In the genomic region with DNA sequence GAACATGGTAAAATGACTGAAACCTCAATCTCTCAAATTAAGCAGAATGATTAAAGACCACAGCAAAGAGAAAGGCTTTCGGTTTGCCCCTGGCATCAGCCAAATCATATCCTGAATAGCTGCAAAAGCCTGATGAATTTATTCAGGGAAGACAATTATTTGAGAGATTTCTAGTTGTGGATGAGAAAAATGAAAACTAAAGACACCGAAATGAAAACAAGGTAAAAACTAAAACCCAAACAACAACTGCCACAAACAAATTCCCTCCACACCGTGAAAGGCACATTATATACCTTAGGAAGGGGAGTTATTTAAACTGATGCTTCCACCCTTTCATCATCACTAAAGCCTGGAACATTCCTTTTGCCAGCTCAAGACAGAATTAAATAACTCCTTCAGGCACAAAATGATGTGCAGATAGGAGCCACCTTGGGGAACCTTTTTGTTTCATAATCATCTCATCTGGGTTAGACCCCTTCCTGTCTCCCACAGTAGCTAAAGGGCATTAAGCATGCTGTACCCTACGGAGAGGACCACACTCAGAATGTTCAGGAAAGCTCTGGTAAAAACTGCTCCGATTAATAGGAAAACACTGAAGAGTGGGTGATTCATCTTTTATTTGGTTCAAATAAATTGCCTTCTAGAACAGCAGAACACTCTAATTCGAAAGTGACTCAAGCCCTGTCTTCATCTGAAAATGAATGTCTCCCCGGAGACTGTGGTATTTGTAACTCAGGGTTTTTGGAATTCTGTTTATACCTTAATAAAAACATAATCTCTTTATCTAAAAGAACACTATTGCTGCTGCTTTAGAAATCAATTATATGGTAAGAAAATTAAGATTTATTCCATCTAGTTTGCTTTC, we compare ENCODE assay signal across 9 cellular contexts. TPM values are rescaled to one million over a fixed set of nuclear protein-coding genes. Genes with fewer than 3 reads are reported as not detected.
A peak's percentile ranks its signal among the peaks of the same experiment; 100 is the strongest.
DNase-seq lines count a peak whose midpoint lies in the region; ATAC-seq, FAIRE-seq and TF ChIP-seq lines count a peak whose summit lies in the region.
"Had no signal": no experiment of that assay in that cellular context is flagged by ENCODE, and none has a peak within 500 bp of the region (broad histone marks: within the 10 kb centered on the region; RNA-seq: fewer than 3 reads in every experiment).

No MANE protein-coding gene starts in this region.

- H3K9me3 Mint-ChIP-seq in activated naive CD8-positive, alpha-beta T cell (ENCODE audit: low read depth), result no peaks in the 10 kb centered on the region

- no peaks in the 10 kb centered on the region for H3K9me3 ChIP-seq in keratinocyte (ENCODE audit: control insufficient read depth, low read depth, low read length)

- ATAC-seq in HG02623 (IDR thresholded peaks at IDR 0.05; ENCODE audit: unreplicated experiment), result no peak

- DNase-seq in GM12892 (ENCODE audit: insufficient read length), result no peak
- no peak for DNase-seq in keratinocyte (ENCODE audit: low read depth, low spot score)
- DNase-seq in germinal center (ENCODE audit: low spot score), result no peak
- no peak for DNase-seq in GM19238 (ENCODE audit: insufficient read length, low spot score)
- no peak for DNase-seq in COLO668 (lab: John Stamatoyannopoulos, UW; ENCODE audit: unreplicated experiment)

- peak; percentile 24 for FAIRE-seq in GM12892 (lab: Jason Lieb, UNC)
- no peak for FAIRE-seq in keratinocyte (lab: Jason Lieb, UNC)

- peaks cover 5% of the 10 kb centered on the region for H3K4me1 ChIP-seq in keratinocyte (ENCODE audit: control insufficient read depth, extremely low read depth, insufficient read depth, low read length)

- no peaks in the 10 kb centered on the region for H3K9me1 ChIP-seq in keratinocyte (ENCODE audit: control insufficient read depth, extremely low read depth, insufficient read depth, low read length)

- H3K27ac Mint-ChIP-seq in activated naive CD8-positive, alpha-beta T cell, result peak overlapping the region; percentile 93
- H3K27ac Mint-ChIP-seq: progenitor cell of endocrine pancreas had no signal

- dilution Hi-C loops in keratinocyte (cut with MboI; ENCODE audit: extremely low pct_ligation_motif_present, low sequenced_read_pairs), result no loop called here

- H3K4me1 Mint-ChIP-seq in activated naive CD8-positive, alpha-beta T cell (ENCODE audit: low read depth), result peaks cover 30% of the 10 kb centered on the region

- peak overlapping the region; percentile 98 for H3K4me2 ChIP-seq in keratinocyte (ENCODE audit: control insufficient read depth, extremely low read depth, insufficient read depth, low read depth, low read length)

- H3K27me3 ChIP-seq in keratinocyte (ENCODE audit: control insufficient read depth, extremely low read depth, insufficient read depth, low read length), result no peaks in the 10 kb centered on the region

- TF ChIP-seq CTCF in 22Rv1 (IDR thresholded peaks at IDR 0.05) (peak; percentile 48), keratinocyte (optimal IDR thresholded peaks at IDR 0.05 in 1 of 3, IDR thresholded peaks at IDR 0.05 in 1 of 3, conservative IDR thresholded peaks at IDR 0.05 in 1 of 3; ENCODE audit: extremely low read depth in 1 of 3, insufficient read depth in 2 of 3, low read length in 3 of 3) (no peak)

- TF ChIP-seq POLR2A in GM12892 (IDR thresholded peaks at IDR 0.05; ENCODE audit: low read depth, low read length), result no peak

- peaks cover 2% of the 10 kb centered on the region for H3K36me3 Mint-ChIP-seq in activated naive CD8-positive, alpha-beta T cell

- H3K4me3 ChIP-seq in keratinocyte (ENCODE audit: control insufficient read depth in 2 of 3, extremely low read depth in 1 of 3, insufficient read depth in 2 of 3, low read depth in 1 of 3, low read length in 3 of 3), result no peak overlapping the region

- H3K9ac ChIP-seq in keratinocyte (ENCODE audit: control insufficient read depth, extremely low read depth, insufficient read depth, low read length), result no peak overlapping the region

- H4K20me1 ChIP-seq in keratinocyte (ENCODE audit: control insufficient read depth, extremely low read depth, insufficient read depth, low read length), result no peaks in the 10 kb centered on the region

- H3K27ac ChIP-seq in 22Rv1 (no peak overlapping the region), keratinocyte (ENCODE audit: control insufficient read depth, insufficient read depth, low read length) (no peak overlapping the region)

- H3K79me2 ChIP-seq in keratinocyte (ENCODE audit: control insufficient read depth, insufficient read depth, low read length), result no peaks in the 10 kb centered on the region

- peak overlapping the region; percentile 88 for H3K4me3 Mint-ChIP-seq in activated naive CD8-positive, alpha-beta T cell

- peaks cover 7 to 19% of the 10 kb centered on the region in 2 experiments for H3K36me3 ChIP-seq in keratinocyte (ENCODE audit: control insufficient read depth in 2 of 2, extremely low read depth in 1 of 2, insufficient read depth in 2 of 2, low read length in 2 of 2)

- H2AFZ ChIP-seq in keratinocyte (ENCODE audit: control insufficient read depth, low read length), result no peak overlapping the region

- H3K27me3 Mint-ChIP-seq in activated naive CD8-positive, alpha-beta T cell, result no peaks in the 10 kb centered on the region

RNA-seq across cellular contexts. Expression of a gene that starts 9.1 kb away (rescaled TPM):
- not detected for polyA plus RNA-seq in GM12892 (2012; ENCODE audit: missing spikeins)
- polyA plus RNA-seq in keratinocyte, result not detected in 3 replicates
- polyA plus RNA-seq in keratinocyte (2011; ENCODE audit: low read depth), result not detected
- polyA plus RNA-seq in keratinocyte (2011; cell fraction: cytosol; rRNA removed), result not detected in 2 replicates
- not detected in 2 replicates for polyA plus RNA-seq in keratinocyte (2011; cell fraction: nucleus; rRNA removed)
- not detected in 2 replicates for polyA plus RNA-seq in keratinocyte (2012; ENCODE audit: low replicate concordance)
- polyA minus RNA-seq in keratinocyte, result not detected in 3 replicates
- not detected for polyA minus RNA-seq in keratinocyte (2011; cell fraction: cytosol; rRNA and poly(A)+ RNA removed)
- polyA minus RNA-seq in keratinocyte (2011; cell fraction: nucleus; rRNA and poly(A)+ RNA removed), result not detected in 2 replicates
